In genomic region chr3:71563827-71564226, GRCh38 we compare ENCODE assay signal across 10 cellular contexts. TPM values are rescaled to one million over a fixed set of nuclear protein-coding genes. Genes with fewer than 3 reads are reported as not detected.
DNase-seq lines count a peak whose midpoint lies in the region; ATAC-seq and TF ChIP-seq lines count a peak whose summit lies in the region.
"Had no signal": no experiment of that assay in that cellular context is flagged by ENCODE, and none has a peak within 500 bp of the region (broad histone marks: within the 10 kb centered on the region; RNA-seq: fewer than 3 reads in every experiment).

No MANE protein-coding gene starts in this region.

- H3K27ac Mint-ChIP-seq in endothelial cell (ENCODE audit: unreplicated experiment), result no peak overlapping the region
- H3K27ac Mint-ChIP-seq: activated CD8-positive, alpha-beta T cell treated with anti-CD3 and anti-CD28 coated beads for 36 hours; brain had no signal

- no peak overlapping the region for H2AFZ ChIP-seq in OCI-LY3 (ENCODE audit: low read depth, low read length)

- no peak for DNase-seq in endothelial cell (ENCODE audit: low spot score)
- no peak for DNase-seq in activated CD4-positive, alpha-beta T cell treated with anti-CD3 and anti-CD28 coated beads, Interleukin-2, amount 50 U/mL, for 48 hours
- no peak for DNase-seq in NCI-H146 (lab: John Stamatoyannopoulos, UW)
- no peak for DNase-seq in NCI-H524 treated with DMSO at 0.1 percent for 48 hours (lab: John Stamatoyannopoulos, UW)

- H4K20me1 ChIP-seq in OCI-LY3 (ENCODE audit: insufficient read depth, low read length), result no peaks in the 10 kb centered on the region

- peaks cover 3% of the 10 kb centered on the region for H3K27me3 Mint-ChIP-seq in endothelial cell (ENCODE audit: unreplicated experiment)
- H3K27me3 Mint-ChIP-seq: activated CD8-positive, alpha-beta T cell treated with anti-CD3 and anti-CD28 coated beads for 36 hours; brain had no signal

- H3K4me1 ChIP-seq in OCI-LY3 (ENCODE audit: low read length), result peaks cover 33% of the 10 kb centered on the region

- no peaks in the 10 kb centered on the region for H3K9me3 ChIP-seq in OCI-LY3 (ENCODE audit: insufficient read depth, low read length)

- H3K36me3 ChIP-seq in OCI-LY3 (replicated peaks; ENCODE audit: low read depth, low read length), result no peaks in the 10 kb centered on the region

- ATAC-seq in GM18499 (IDR thresholded peaks at IDR 0.05; ENCODE audit: insufficient read depth, unreplicated experiment) (peak; percentile 90), GM21381 (IDR thresholded peaks at IDR 0.05; ENCODE audit: unreplicated experiment) (peak; percentile 87), HG03095 (IDR thresholded peaks at IDR 0.05; ENCODE audit: unreplicated experiment) (peak; percentile 66)
- ATAC-seq: activated CD8-positive, alpha-beta T cell treated with anti-CD3 and anti-CD28 coated beads for 36 hours had no signal

- H3K4me3 Mint-ChIP-seq in endothelial cell (ENCODE audit: unreplicated experiment), result no peak overlapping the region
- H3K4me3 Mint-ChIP-seq: activated CD8-positive, alpha-beta T cell treated with anti-CD3 and anti-CD28 coated beads for 36 hours; brain had no signal

- no peaks in the 10 kb centered on the region for H3K9me3 Mint-ChIP-seq in endothelial cell (ENCODE audit: unreplicated experiment)

- peaks cover 39% of the 10 kb centered on the region for H3K27me3 ChIP-seq in OCI-LY3 (ENCODE audit: low read depth, low read length)

- H3K4me3 ChIP-seq in OCI-LY3 (ENCODE audit: low read length), result peak overlapping the region; percentile 41

- no peaks in the 10 kb centered on the region for H3K36me3 Mint-ChIP-seq in endothelial cell (ENCODE audit: low read depth, unreplicated experiment)

- peak overlapping the region; percentile 72 for H3K4me2 ChIP-seq in OCI-LY3 (ENCODE audit: low read length)

- H3K79me2 ChIP-seq in OCI-LY3 (ENCODE audit: low read length), result no peaks in the 10 kb centered on the region

- H3K27ac ChIP-seq in OCI-LY3 (ENCODE audit: low read length), result no peak overlapping the region

- H3K9ac ChIP-seq in OCI-LY3 (ENCODE audit: low read length), result no peak overlapping the region

- TF ChIP-seq CTCF in OCI-LY3 (IDR thresholded peaks at IDR 0.05; ENCODE audit: low read depth, low read length), result no peak
- no peak for TF ChIP-seq CTCF in endothelial cell (IDR thresholded peaks at IDR 0.05; ENCODE audit: unreplicated experiment)

- H3K4me1 Mint-ChIP-seq in endothelial cell (ENCODE audit: unreplicated experiment), result peaks cover 7% of the 10 kb centered on the region

RNA-seq across cellular contexts. Expression of gene FOXP1, which starts 19.7 kb away (rescaled TPM):
- total RNA-seq in endothelial cell (ENCODE audit: unreplicated experiment), result 71.3 TPM
